ENCODE assay signal across 9 cellular contexts in the genomic region with DNA sequence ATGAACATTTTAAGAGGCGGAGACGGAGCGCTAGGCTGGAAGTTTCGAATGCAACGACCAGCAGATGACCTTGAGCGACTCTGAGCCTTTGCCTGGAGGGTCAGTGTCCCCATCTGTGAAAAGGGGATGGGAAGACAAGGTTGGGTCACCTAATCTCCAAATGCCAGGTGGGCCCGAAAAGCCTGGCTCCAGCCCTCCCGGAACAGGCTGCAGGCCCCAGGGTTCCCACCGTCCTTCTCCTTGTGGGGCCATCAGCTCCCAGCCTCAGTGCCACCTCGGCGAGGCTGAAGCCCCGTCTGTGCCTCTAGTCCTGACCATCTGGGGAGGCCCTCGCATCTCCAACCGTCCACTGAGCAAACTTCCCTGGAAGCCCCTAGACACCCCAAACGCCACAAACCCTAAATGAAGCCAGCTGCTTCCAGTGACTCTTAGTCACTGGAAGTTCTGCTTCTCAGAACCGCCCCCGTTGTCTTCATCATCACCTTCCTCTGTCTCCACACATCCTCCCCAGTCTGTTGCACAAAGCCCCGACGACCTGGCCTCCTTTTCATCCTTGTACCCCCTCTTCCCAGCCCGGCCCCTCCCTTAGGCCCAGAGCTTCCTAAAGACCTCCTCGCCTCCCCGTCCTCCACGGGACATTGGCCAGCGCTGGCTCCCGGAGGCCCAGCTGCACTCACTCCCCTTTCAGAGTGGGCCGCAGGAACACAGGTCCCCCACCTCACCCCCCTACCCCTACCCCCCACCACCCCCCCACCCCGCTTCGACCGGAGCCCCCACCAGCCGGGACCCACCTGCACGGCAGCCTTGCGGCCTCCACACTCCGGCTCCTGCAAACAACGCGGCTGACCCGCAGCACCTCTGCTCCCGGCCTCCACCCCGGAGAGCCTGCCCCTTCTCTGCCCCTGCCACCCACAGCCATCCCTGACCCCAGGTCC. TPM values are rescaled to one million over a fixed set of nuclear protein-coding genes. Genes with fewer than 3 reads are reported as not detected.
DNase-seq lines count a peak whose midpoint lies in the region; ATAC-seq, FAIRE-seq and TF ChIP-seq lines count a peak whose summit lies in the region.
"Had no signal": no experiment of that assay in that cellular context is flagged by ENCODE, and none has a peak within 500 bp of the region (broad histone marks: within the 10 kb centered on the region; RNA-seq: fewer than 3 reads in every experiment).

No MANE protein-coding gene starts in this region.

- WGBS in A549 (ENCODE audit: missing lambda C conversion rate): 82% methylated on average over 36 of the region's 38 CpGs

- H3K9ac ChIP-seq in neural cell (ENCODE audit: low read length): peak overlapping the region; percentile 78

- DNase-seq in A549 (ENCODE audit: low read depth in 1 of 2, low spot score in 1 of 2) (no peak), MG63 (no peak), epithelial cell of esophagus (ENCODE audit: low read depth) (no peak), SKM-1 treated with dmso at 0.1 percent for 144 hours (lab: John Stamatoyannopoulos, UW; ENCODE audit: unreplicated experiment) (no peak), GM13976 (ENCODE audit: low spot score) (no peak), islet precursor cell (no peak)

- no peaks in the 10 kb centered on the region for H3K9me2 ChIP-seq in neural cell (ENCODE audit: insufficient read depth, low read length)

- in situ Hi-C loops in GM13976 (cut with MboI; ENCODE audit: low sequenced_read_pairs, unreplicated experiment): no loop called here

- H3K27ac ChIP-seq in A549 (peak overlapping the region; percentile 57 to 94), neural cell (ENCODE audit: low read length) (peak overlapping the region; percentile 84)

- peaks cover 33% of the 10 kb centered on the region for H3K79me2 ChIP-seq in neural cell (replicated peaks; ENCODE audit: insufficient read depth, low read length)

- H2AFZ ChIP-seq in neural cell (ENCODE audit: low read depth, low read length): peak overlapping the region; percentile 83

- TF ChIP-seq POLR2A in A549 (IDR thresholded peaks at IDR 0.05; ENCODE audit: low read length): no peak

- ATAC-seq in A549 (peak; percentile 2 to 26; a peak in 3 of 6 replicates), GM19452 (IDR thresholded peaks at IDR 0.05; ENCODE audit: unreplicated experiment) (no peak)

- H3K4me2 ChIP-seq in A549 (peak overlapping the region; percentile 73), neural cell (ENCODE audit: low read length) (peak overlapping the region; percentile 59)

- CTCF ChIA-PET in A549 (lab: Yijun Ruan, JAX): no interaction called here

- peak overlapping the region; percentile 98 for H3K4me3 ChIP-seq in A549
- peak overlapping the region; percentile 51 for H3K4me3 ChIP-seq in MG63
- peak overlapping the region; percentile 24 for H3K4me3 ChIP-seq in epithelial cell of esophagus (ENCODE audit: low read length)
- H3K4me3 ChIP-seq in neural cell (ENCODE audit: low read length): peak overlapping the region; percentile 68

- H3K27me3 ChIP-seq in MG63 (no peaks in the 10 kb centered on the region), neural cell (ENCODE audit: insufficient read depth, low read depth, low read length) (no peaks in the 10 kb centered on the region)

- no peak for FAIRE-seq in A549 (lab: Jason Lieb, UNC)
- FAIRE-seq: TTC549 had no signal

- H3K9me3 ChIP-seq in A549 (no peaks in the 10 kb centered on the region), MG63 (no peaks in the 10 kb centered on the region), neural cell (ENCODE audit: low read length) (no peaks in the 10 kb centered on the region)

- H3K4me1 ChIP-seq in A549: peaks cover 14% of the 10 kb centered on the region

- no peaks in the 10 kb centered on the region for H3F3A ChIP-seq in neural cell (ENCODE audit: insufficient read depth, low read length, poor library complexity, severe bottlenecking)

- no peak for TF ChIP-seq EP300 in A549 (IDR thresholded peaks at IDR 0.05)
- TF ChIP-seq EP300 in neural cell (conservative IDR thresholded peaks at IDR 0.05; ENCODE audit: poor library complexity, severe bottlenecking): no peak

- POLR2A ChIA-PET in A549 (lab: Yijun Ruan, JAX): no interaction called here

- peaks cover 17% of the 10 kb centered on the region for H4K20me1 ChIP-seq in neural cell (ENCODE audit: insufficient read depth)

- H3K36me3 ChIP-seq in MG63: peaks cover 7% of the 10 kb centered on the region; the same call in 1 of the 2 replicates
- no peaks in the 10 kb centered on the region for H3K36me3 ChIP-seq in neural cell (ENCODE audit: insufficient read depth, low read length)

- TF ChIP-seq CTCF in A549 (IDR thresholded peaks at IDR 0.05) (no peak), epithelial cell of esophagus (IDR thresholded peaks at IDR 0.05; ENCODE audit: insufficient read depth, low read depth, low read length, missing control alignments) (no peak), neural cell (IDR thresholded peaks at IDR 0.05; ENCODE audit: poor library complexity, severe bottlenecking) (no peak), GM13976 (IDR thresholded peaks at IDR 0.05; ENCODE audit: borderline replicate concordance, control extremely low read depth, extremely low read depth, insufficient read depth, missing control alignments) (no peak)

- TF ChIP-seq RAD21 in A549 (conservative IDR thresholded peaks at IDR 0.05 in 1 of 2, IDR thresholded peaks at IDR 0.05 in 1 of 2): no peak
- peak; percentile 10 for TF ChIP-seq RAD21 in neural cell (conservative IDR thresholded peaks at IDR 0.05)

TF ChIP-seq in A549, 52 proteins besides CTCF, POLR2A, EP300 and RAD21:
- TF ChIP-seq RCOR1 (IDR thresholded peaks at IDR 0.05; ENCODE audit: low read depth, low read length) (no peak), CHD4 (IDR thresholded peaks at IDR 0.05; ENCODE audit: borderline replicate concordance) (no peak), PHF8 (IDR thresholded peaks at IDR 0.05; ENCODE audit: borderline replicate concordance, low read depth) (peak; percentile 34; the same call in 1 of the 2 replicates), MAFK (IDR thresholded peaks at IDR 0.05; ENCODE audit: partially characterized antibody) (no peak)

TF ChIP-seq in neural cell, 6 proteins besides CTCF, POLR2A, EP300 and RAD21:
- TF ChIP-seq TAF1 (IDR thresholded peaks at IDR 0.05; ENCODE audit: low read depth) (no peak), EZH2 (IDR thresholded peaks at IDR 0.05; ENCODE audit: borderline replicate concordance, insufficient read depth, low read length, poor library complexity, severe bottlenecking) (no peak), SMC3 (conservative IDR thresholded peaks at IDR 0.05; ENCODE audit: poor library complexity) (peak; percentile 26)

RNA-seq across cellular contexts. Expression of a gene that starts 1.0 kb away (rescaled TPM):
- polyA plus RNA-seq in A549 (2011; rRNA removed) (3.7 and 5.7 TPM in 2 replicates), A549 (2017; fragmentation: RNase III; extraction: RNeasy Plus Mini Kit Qiagen cat#74134 plus additional on column Dnase treatment) (4.2 to 5.5 TPM (median 5.0 TPM) in 3 replicates), neural cell (24.1 and 25.6 TPM in 2 replicates)
- 4.1 and 5.0 TPM in 2 replicates for polyA plus RNA-seq in A549 (2012; cell fraction: cytosol; rRNA removed)
- polyA plus RNA-seq in A549 (2012; cell fraction: nucleus; rRNA removed): 5.9 and 7.2 TPM in 2 replicates
- polyA minus RNA-seq in A549 (2011; rRNA and poly(A)+ RNA removed): 7.9 and 10.0 TPM in 2 replicates
- 10.7 and 10.9 TPM in 2 replicates for total RNA-seq in MG63 (2014; rRNA removed; shearing (Covaris generic); ENCODE audit: low replicate concordance)
- 64.8 and 67.7 TPM in 2 replicates for polyA minus RNA-seq in neural cell

Comparison
In these comparisons a context has a peak if more than half of its experiments do, and no peak if none do; other contexts are left out.
1. H3K4me3 ChIP-seq: peak in every context shown above with its lines; median percentile 98 in A549; 68 in neural cell; 51 in MG63; 24 in epithelial cell of esophagus.